In genomic region chr6:111540971-111541719, GRCh38 we compare ENCODE assay signal across 1 cellular context.
TF ChIP-seq lines count a peak whose summit lies in the region.

No MANE protein-coding gene starts in this region.

TF ChIP-seq in HEK293, 187 proteins besides CTCF, POLR2A, EP300 and RAD21 (continued from another document):
- TF ChIP-seq ZNF26 (tag by site-specific recombination; IDR thresholded peaks at IDR 0.05) (no peak), ZIC2 (tag by site-specific recombination; IDR thresholded peaks at IDR 0.05) (0 out of 2 replicates have a peak, but pooled peaks have one; percentile 41), ZNF214 (tag by site-specific recombination; IDR thresholded peaks at IDR 0.05; ENCODE audit: borderline replicate concordance) (no peak), MZF1 (tag by site-specific recombination; IDR thresholded peaks at IDR 0.05; ENCODE audit: borderline replicate concordance) (peak; percentile 52; the same call in 1 of the 2 replicates), ATF2 (tag by site-specific recombination; IDR thresholded peaks at IDR 0.05; ENCODE audit: low read depth) (no peak), ZNF2 (tag by site-specific recombination; IDR thresholded peaks at IDR 0.05) (no peak), ZSCAN23 (tag by site-specific recombination; IDR thresholded peaks at IDR 0.05) (no peak), ZSCAN4 (tag by site-specific recombination; IDR thresholded peaks at IDR 0.05) (no peak), ZNF133 (tag by site-specific recombination; IDR thresholded peaks at IDR 0.05) (no peak), GLIS2 (tag by site-specific recombination; IDR thresholded peaks at IDR 0.05) (no peak), ZNF843 (tag by site-specific recombination; IDR thresholded peaks at IDR 0.05) (peak; percentile 45; the same call in 1 of the 2 replicates), ZBTB7A (tag by site-specific recombination; IDR thresholded peaks at IDR 0.05; ENCODE audit: low read depth) (no peak), ZNF433 (tag by site-specific recombination; IDR thresholded peaks at IDR 0.05; ENCODE audit: low read depth) (no peak), ZNF155 (tag by site-specific recombination; IDR thresholded peaks at IDR 0.05) (no peak), ZNF660 (tag by site-specific recombination; IDR thresholded peaks at IDR 0.05) (no peak), PRDM10 (tag by site-specific recombination; IDR thresholded peaks at IDR 0.05) (peak; percentile 37; the same call in 1 of the 2 replicates), ZNF132 (tag by site-specific recombination; IDR thresholded peaks at IDR 0.05; ENCODE audit: borderline replicate concordance) (no peak), ZBTB44 (tag by site-specific recombination; IDR thresholded peaks at IDR 0.05) (peak; percentile 85; the same call in 1 of the 2 replicates), SP3 (tag by site-specific recombination; IDR thresholded peaks at IDR 0.05) (no peak), ZNF548 (tag by site-specific recombination; IDR thresholded peaks at IDR 0.05) (no peak), ZNF677 (tag by site-specific recombination; IDR thresholded peaks at IDR 0.05) (no peak), ZNF23 (tag by site-specific recombination; IDR thresholded peaks at IDR 0.05; ENCODE audit: borderline replicate concordance) (no peak), ZNF701 (tag by site-specific recombination; IDR thresholded peaks at IDR 0.05) (no peak), ZNF626 (tag by site-specific recombination; IDR thresholded peaks at IDR 0.05) (no peak), ZNF580 (tag by site-specific recombination; IDR thresholded peaks at IDR 0.05) (no peak), ZNF223 (tag by site-specific recombination; IDR thresholded peaks at IDR 0.05) (no peak), FEZF1 (tag by site-specific recombination; IDR thresholded peaks at IDR 0.05) (peak; percentile 58), ZSCAN30 (tag by site-specific recombination; IDR thresholded peaks at IDR 0.05) (peak; percentile 19; the same call in 1 of the 2 replicates), ZNF792 (tag by site-specific recombination; IDR thresholded peaks at IDR 0.05) (no peak), OVOL3 (tag by site-specific recombination; IDR thresholded peaks at IDR 0.05) (0 out of 2 replicates have a peak, but pooled peaks have one; percentile 11), ZEB2 (tag by site-specific recombination; IDR thresholded peaks at IDR 0.05) (0 out of 2 replicates have a peak, but pooled peaks have one; percentile 4), GFI1B (tag by site-specific recombination; IDR thresholded peaks at IDR 0.05) (peak; percentile 44; the same call in 1 of the 2 replicates), ZFP37 (tag by site-specific recombination; IDR thresholded peaks at IDR 0.05) (no peak), TRIM28 (IDR thresholded peaks at IDR 0.05; ENCODE audit: borderline replicate concordance, low read length) (peak; percentile 76; the same call in 1 of the 2 replicates), ZNF623 (tag by site-specific recombination; IDR thresholded peaks at IDR 0.05) (no peak), ZBTB17 (tag by site-specific recombination; IDR thresholded peaks at IDR 0.05) (no peak)
- TF ChIP-seq, protein P1, sequence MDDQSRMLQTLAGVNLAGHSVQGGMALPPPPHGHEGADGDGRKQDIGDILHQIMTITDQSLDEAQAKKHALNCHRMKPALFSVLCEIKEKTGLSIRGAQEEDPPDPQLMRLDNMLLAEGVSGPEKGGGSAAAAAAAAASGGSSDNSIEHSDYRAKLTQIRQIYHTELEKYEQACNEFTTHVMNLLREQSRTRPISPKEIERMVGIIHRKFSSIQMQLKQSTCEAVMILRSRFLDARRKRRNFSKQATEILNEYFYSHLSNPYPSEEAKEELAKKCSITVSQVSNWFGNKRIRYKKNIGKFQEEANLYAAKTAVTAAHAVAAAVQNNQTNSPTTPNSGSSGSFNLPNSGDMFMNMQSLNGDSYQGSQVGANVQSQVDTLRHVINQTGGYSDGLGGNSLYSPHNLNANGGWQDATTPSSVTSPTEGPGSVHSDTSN (CRISPR knock-in tag; IDR thresholded peaks at IDR 0.05): no peak
- TF ChIP-seq, protein P2, sequence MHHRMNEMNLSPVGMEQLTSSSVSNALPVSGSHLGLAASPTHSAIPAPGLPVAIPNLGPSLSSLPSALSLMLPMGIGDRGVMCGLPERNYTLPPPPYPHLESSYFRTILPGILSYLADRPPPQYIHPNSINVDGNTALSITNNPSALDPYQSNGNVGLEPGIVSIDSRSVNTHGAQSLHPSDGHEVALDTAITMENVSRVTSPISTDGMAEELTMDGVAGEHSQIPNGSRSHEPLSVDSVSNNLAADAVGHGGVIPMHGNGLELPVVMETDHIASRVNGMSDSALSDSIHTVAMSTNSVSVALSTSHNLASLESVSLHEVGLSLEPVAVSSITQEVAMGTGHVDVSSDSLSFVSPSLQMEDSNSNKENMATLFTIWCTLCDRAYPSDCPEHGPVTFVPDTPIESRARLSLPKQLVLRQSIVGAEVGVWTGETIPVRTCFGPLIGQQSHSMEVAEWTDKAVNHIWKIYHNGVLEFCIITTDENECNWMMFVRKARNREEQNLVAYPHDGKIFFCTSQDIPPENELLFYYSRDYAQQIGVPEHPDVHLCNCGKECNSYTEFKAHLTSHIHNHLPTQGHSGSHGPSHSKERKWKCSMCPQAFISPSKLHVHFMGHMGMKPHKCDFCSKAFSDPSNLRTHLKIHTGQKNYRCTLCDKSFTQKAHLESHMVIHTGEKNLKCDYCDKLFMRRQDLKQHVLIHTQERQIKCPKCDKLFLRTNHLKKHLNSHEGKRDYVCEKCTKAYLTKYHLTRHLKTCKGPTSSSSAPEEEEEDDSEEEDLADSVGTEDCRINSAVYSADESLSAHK (tag by site-specific recombination; IDR thresholded peaks at IDR 0.05): 0 out of 2 replicates have a peak, but pooled peaks have one; percentile 9
- TF ChIP-seq, protein P3, sequence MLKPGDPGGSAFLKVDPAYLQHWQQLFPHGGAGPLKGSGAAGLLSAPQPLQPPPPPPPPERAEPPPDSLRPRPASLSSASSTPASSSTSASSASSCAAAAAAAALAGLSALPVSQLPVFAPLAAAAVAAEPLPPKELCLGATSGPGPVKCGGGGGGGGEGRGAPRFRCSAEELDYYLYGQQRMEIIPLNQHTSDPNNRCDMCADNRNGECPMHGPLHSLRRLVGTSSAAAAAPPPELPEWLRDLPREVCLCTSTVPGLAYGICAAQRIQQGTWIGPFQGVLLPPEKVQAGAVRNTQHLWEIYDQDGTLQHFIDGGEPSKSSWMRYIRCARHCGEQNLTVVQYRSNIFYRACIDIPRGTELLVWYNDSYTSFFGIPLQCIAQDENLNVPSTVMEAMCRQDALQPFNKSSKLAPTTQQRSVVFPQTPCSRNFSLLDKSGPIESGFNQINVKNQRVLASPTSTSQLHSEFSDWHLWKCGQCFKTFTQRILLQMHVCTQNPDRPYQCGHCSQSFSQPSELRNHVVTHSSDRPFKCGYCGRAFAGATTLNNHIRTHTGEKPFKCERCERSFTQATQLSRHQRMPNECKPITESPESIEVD (tag by site-specific recombination; IDR thresholded peaks at IDR 0.05): 0 out of 2 replicates have a peak, but pooled peaks have one; percentile 17
